8 cellular contexts compared by ENCODE assay signal in the genomic region with DNA sequence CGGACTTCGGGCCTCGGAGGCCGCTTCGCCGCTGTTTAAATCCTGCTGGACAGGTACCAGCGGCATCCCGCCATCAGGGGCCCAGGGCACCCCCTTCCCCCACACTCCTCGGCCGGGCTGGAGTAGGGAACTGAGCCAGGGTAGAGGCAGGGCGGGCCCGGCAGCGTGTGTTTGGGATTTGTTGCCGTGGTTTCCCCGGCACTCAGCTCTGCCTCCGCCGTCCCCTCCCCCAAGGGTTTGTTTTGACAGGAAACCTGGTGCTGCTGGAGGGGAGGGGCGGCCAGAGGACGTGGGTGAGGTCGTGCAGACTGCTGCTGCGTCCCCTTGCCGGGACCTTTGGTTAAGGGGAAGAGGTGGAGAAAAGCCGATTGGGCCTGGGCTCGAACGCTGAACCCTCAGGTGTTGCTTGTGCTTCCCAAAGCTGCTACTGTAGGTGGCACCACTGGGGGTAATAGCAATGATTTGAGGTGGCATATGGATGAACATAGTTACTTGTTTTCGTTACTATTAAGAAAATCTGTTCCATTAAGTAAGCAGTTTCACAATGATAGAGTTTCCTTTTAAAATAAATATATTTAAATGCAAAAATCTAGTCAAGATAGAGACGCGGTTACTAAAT. TPM values are rescaled to one million over a fixed set of nuclear protein-coding genes. Genes with fewer than 3 reads are reported as not detected.
A peak's percentile ranks its signal among the peaks of the same experiment; 100 is the strongest.
DNase-seq lines count a peak whose midpoint lies in the region; ATAC-seq and TF ChIP-seq lines count a peak whose summit lies in the region.

No MANE protein-coding gene starts in this region.

- intact Hi-C loops in lower lobe of right lung (cut with DNase I) = loop anchor here (10.0 kb wide), 1 partner anchor 51 kb away; a partner anchor contains a TSS

- no peaks in the 10 kb centered on the region for H3K9me3 Mint-ChIP-seq in activated CD8-positive, alpha-beta T cell treated with anti-CD3 and anti-CD28 coated beads, Interleukin-2, amount 10 ng/mL, durations not matched to agents 7 days and 5 days (ENCODE audit: insufficient read depth)

- peaks cover 26% of the 10 kb centered on the region for H3K4me1 Mint-ChIP-seq in activated CD8-positive, alpha-beta T cell treated with anti-CD3 and anti-CD28 coated beads, Interleukin-2, amount 10 ng/mL, durations not matched to agents 7 days and 5 days (ENCODE audit: low read depth)

- no peaks in the 10 kb centered on the region for H3K36me3 ChIP-seq in lower lobe of right lung

- TF ChIP-seq CTCF in lower lobe of right lung (IDR thresholded peaks at IDR 0.05) = no peak

- H3K4me3 ChIP-seq in lower lobe of right lung = peak overlapping the region; percentile 97

- DNase-seq in DMS153 (lab: John Stamatoyannopoulos, UW) (peak; percentile 65), NCI-H774 (lab: John Stamatoyannopoulos, UW) (peak; percentile 29), ecto neural progenitor cell (ENCODE audit: low spot score) (peak; percentile 95), lower lobe of right lung (peak; percentile 94)
- DNase-seq in activated CD8-positive, alpha-beta T cell treated with anti-CD3 and anti-CD28 coated beads, Interleukin-2, amount 10 ng/mL, durations not matched to agents 7 days and 5 days = peak; percentile 82
- DNase-seq in stimulated activated CD4-positive, alpha-beta T cell treated with anti-CD3 and anti-CD28 coated beads, TNF-alpha, amount 100 ng/mL, for 1 hour (ENCODE audit: low read depth in 3 of 3, low spot score in 1 of 3) = peak; percentile 59 to 88 (median 77)

- peaks cover 67% of the 10 kb centered on the region for H3K4me1 ChIP-seq in lower lobe of right lung

- no peaks in the 10 kb centered on the region for H3K36me3 Mint-ChIP-seq in activated CD8-positive, alpha-beta T cell treated with anti-CD3 and anti-CD28 coated beads, Interleukin-2, amount 10 ng/mL, durations not matched to agents 7 days and 5 days (ENCODE audit: low read depth)

- POLR2A ChIA-PET in activated CD8-positive, alpha-beta T cell treated with anti-CD3 and anti-CD28 coated beads, Interleukin-2, amount 10 ng/mL, durations not matched to agents 7 days and 5 days (lab: Charles Lee) = interaction anchor here (1.5 kb wide), 1 partner anchor 55 kb away, joined by 6 read pairs; a partner anchor contains a TSS

- H3K27me3 Mint-ChIP-seq in activated CD8-positive, alpha-beta T cell treated with anti-CD3 and anti-CD28 coated beads, Interleukin-2, amount 10 ng/mL, durations not matched to agents 7 days and 5 days (ENCODE audit: low read depth) = no peaks in the 10 kb centered on the region

- H3K27ac Mint-ChIP-seq in activated CD8-positive, alpha-beta T cell treated with anti-CD3 and anti-CD28 coated beads, Interleukin-2, amount 10 ng/mL, durations not matched to agents 7 days and 5 days = peak overlapping the region; percentile 100

- CTCF ChIA-PET in activated CD8-positive, alpha-beta T cell treated with anti-CD3 and anti-CD28 coated beads, Interleukin-2, amount 10 ng/mL, durations not matched to agents 7 days and 5 days (lab: Charles Lee) = interaction anchor here (1.2 to 5.0 kb wide), 4 partner anchors 21 to 539 kb away, joined by 3 to 23 read pairs (median 6); no protein-coding TSS in a partner anchor

- no peaks in the 10 kb centered on the region for H3K9me3 ChIP-seq in lower lobe of right lung

- no peaks in the 10 kb centered on the region for H3K27me3 ChIP-seq in lower lobe of right lung (ENCODE audit: low read depth)

- peak overlapping the region; percentile 87 for H3K4me3 Mint-ChIP-seq in activated CD8-positive, alpha-beta T cell treated with anti-CD3 and anti-CD28 coated beads, Interleukin-2, amount 10 ng/mL, durations not matched to agents 7 days and 5 days

- peak; percentile 24 for ATAC-seq in HG02588 (IDR thresholded peaks at IDR 0.05; ENCODE audit: unreplicated experiment)
- peak; percentile 61 for ATAC-seq in activated CD8-positive, alpha-beta T cell treated with anti-CD3 and anti-CD28 coated beads, Interleukin-2, amount 10 ng/mL, durations not matched to agents 7 days and 5 days
- ATAC-seq in lower lobe of right lung = peak; percentile 90 to 94
- ATAC-seq in HG03565 (IDR thresholded peaks at IDR 0.05; ENCODE audit: unreplicated experiment) = no peak

- H3K27ac ChIP-seq in lower lobe of right lung = peak overlapping the region; percentile 98

RNA-seq across cellular contexts. Expression of a gene that starts 0.8 kb away (rescaled TPM):
- total RNA-seq in activated CD8-positive, alpha-beta T cell treated with anti-CD3 and anti-CD28 coated beads, Interleukin-2, amount 10 ng/mL, durations not matched to agents 7 days and 5 days = 1 to 10 TPM; 5.9 to 6.4 TPM
- 56.1 TPM for total RNA-seq in lower lobe of right lung

RNA-seq across cellular contexts. Expression of a gene that starts 54.2 kb away (rescaled TPM):
- total RNA-seq in activated CD8-positive, alpha-beta T cell treated with anti-CD3 and anti-CD28 coated beads, Interleukin-2, amount 10 ng/mL, durations not matched to agents 7 days and 5 days = 1 to 10 TPM; 5.4 to 6.6 TPM
- total RNA-seq in lower lobe of right lung = 9.6 TPM

RNA-seq across cellular contexts. Expression of a gene that starts 55.5 kb away (rescaled TPM):
- total RNA-seq in activated CD8-positive, alpha-beta T cell treated with anti-CD3 and anti-CD28 coated beads, Interleukin-2, amount 10 ng/mL, durations not matched to agents 7 days and 5 days = under 1 TPM; 0.47 to 0.52 TPM
- total RNA-seq in lower lobe of right lung = 32.2 TPM

Comparison
In these comparisons a context has a peak if more than half of its experiments do, and no peak if none do; other contexts are left out.
1. DNase-seq: peak in every context shown above with its lines; median percentile 95 in ecto neural progenitor cell; 94 in lower lobe of right lung; 82 in activated CD8-positive, alpha-beta T cell treated with anti-CD3 and anti-CD28 coated beads, Interleukin-2, amount 10 ng/mL, durations not matched to agents 7 days and 5 days; 77 in stimulated activated CD4-positive, alpha-beta T cell treated with anti-CD3 and anti-CD28 coated beads, TNF-alpha, amount 100 ng/mL, for 1 hour; 65 in DMS153; 29 in NCI-H774.
2. RNA of a gene that starts 55.5 kb away (total RNA-seq): 32.2 TPM in lower lobe of right lung (single experiment); 0.47 to 0.52 TPM in activated CD8-positive, alpha-beta T cell treated with anti-CD3 and anti-CD28 coated beads, Interleukin-2, amount 10 ng/mL, durations not matched to agents 7 days and 5 days; every median in the first group is over 10 times any median in the second.